Comparison of ENCODE assay signal across 17 cellular contexts in the genomic region with DNA sequence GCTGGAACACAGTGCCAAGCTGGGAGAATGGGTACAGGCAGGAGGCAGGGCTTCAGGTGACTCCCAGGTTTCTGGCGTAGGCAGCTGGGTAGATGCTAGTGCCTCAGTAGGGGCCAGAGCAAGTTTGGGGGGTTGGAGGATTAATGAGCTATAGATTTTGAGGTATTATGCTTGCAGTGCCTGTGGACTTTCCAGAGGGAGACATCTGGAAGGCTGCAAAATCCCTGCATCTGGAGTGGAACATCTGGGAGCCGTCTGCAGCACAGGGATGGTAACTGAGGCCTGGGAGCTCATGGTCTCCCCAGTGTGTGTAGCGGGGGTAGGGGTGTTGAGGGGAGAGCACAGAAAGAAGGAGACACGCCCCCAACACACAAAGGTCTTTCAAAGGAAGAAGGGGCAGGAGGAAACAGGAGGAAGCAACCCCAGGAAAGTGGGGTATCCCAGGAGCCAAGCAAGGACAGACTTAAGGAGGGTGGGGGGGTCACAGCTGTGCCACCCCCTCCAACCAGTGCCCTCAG. TPM values are rescaled to one million over a fixed set of nuclear protein-coding genes. Genes with fewer than 3 reads are reported as not detected.
DNase-seq lines count a peak whose midpoint lies in the region; ATAC-seq and TF ChIP-seq lines count a peak whose summit lies in the region.
"Had no signal": no experiment of that assay in that cellular context is flagged by ENCODE, and none has a peak within 500 bp of the region (broad histone marks: within the 10 kb centered on the region; RNA-seq: fewer than 3 reads in every experiment).

No MANE protein-coding gene starts in this region.

- CTCF ChIA-PET in IMR-90 (lab: Yijun Ruan, JAX) (interaction anchor here (1.2 to 4.3 kb wide), 5 partner anchors 13 to 534 kb away, joined by 3 to 23 read pairs (median 6); no protein-coding TSS in a partner anchor), PC-9 (lab: Charles Lee) (interaction anchor here (2.4 to 2.5 kb wide), 2 partner anchors 13 to 71 kb away, joined by 12 to 17 read pairs; no protein-coding TSS in a partner anchor)

- no TSS peak for BruUV-seq in IMR-90 (replicated peaks; lab: Mats Ljungman, UMichigan)
- no TSS peak for BruUV-seq in PC-9 (replicated peaks; lab: Mats Ljungman, UMichigan)

- H2BK20ac ChIP-seq in IMR-90 (ENCODE audit: low read depth, low read length): no peak overlapping the region

- H4K91ac ChIP-seq in IMR-90 (ENCODE audit: insufficient read depth, low read depth, low read length): no peak overlapping the region; the same call in 1 of the 2 replicates

- no peak overlapping the region for H4K5ac ChIP-seq in IMR-90 (ENCODE audit: low read depth, low read length)

- no peak overlapping the region for H2AFZ ChIP-seq in IMR-90 (replicated peaks; ENCODE audit: low read length, poor library complexity)
- H2AFZ ChIP-seq in PC-9: no peak overlapping the region

- H3K27ac Mint-ChIP-seq in endodermal cell (peak overlapping the region; percentile 84), nephron (peak overlapping the region; percentile 93 to 95 (median 93))
- H3K27ac Mint-ChIP-seq: memory B cell; stimulated activated memory B cell treated with anti-CD40 and anti-IgM and Interleukin-4, amounts not matched to agents 10 μg/mL and 1 μg/mL and 100 μg/mL, for 72 hours had no signal

- no peaks in the 10 kb centered on the region for H3K79me2 ChIP-seq in PC-9 (ENCODE audit: low read depth)

- peaks cover 25% of the 10 kb centered on the region for H3K4me1 Mint-ChIP-seq in endodermal cell
- H3K4me1 Mint-ChIP-seq in nephron: peaks cover 34% of the 10 kb centered on the region
- H3K4me1 Mint-ChIP-seq: memory B cell had no signal

- H4K20me1 ChIP-seq in IMR-90 (ENCODE audit: insufficient read depth, low read length) (no peaks in the 10 kb centered on the region; the same call in 1 of the 2 replicates), PC-9 (ENCODE audit: insufficient read depth) (no peaks in the 10 kb centered on the region)

- H3K4me2 ChIP-seq in IMR-90 (ENCODE audit: low read depth, low read length) (no peak overlapping the region), PC-9 (no peak overlapping the region)

- H3K9ac ChIP-seq in IMR-90 (ENCODE audit: low read depth, low read length): 0 out of 2 replicates have a peak overlapping the region, but pooled peaks have one; percentile 15
- H3K9ac ChIP-seq in endodermal cell (ENCODE audit: extremely low read depth, low read length, poor library complexity, severe bottlenecking): no peak overlapping the region

- no peak for TF ChIP-seq CTCF in IMR-90 (conservative IDR thresholded peaks at IDR 0.05; ENCODE audit: low read depth, low read length)
- no peak for TF ChIP-seq CTCF in endodermal cell (conservative IDR thresholded peaks at IDR 0.05)
- no peak for TF ChIP-seq CTCF in nephron (IDR thresholded peaks at IDR 0.05; ENCODE audit: unreplicated experiment in 3 of 3)
- TF ChIP-seq CTCF in PC-9 (conservative IDR thresholded peaks at IDR 0.05): no peak

- no peaks in the 10 kb centered on the region for H3K36me3 ChIP-seq in IMR-90 (ENCODE audit: control insufficient read depth, insufficient read depth, low read length)
- H3K36me3 ChIP-seq in endodermal cell (ENCODE audit: control insufficient read depth, insufficient read depth, low read length): no peaks in the 10 kb centered on the region
- no peaks in the 10 kb centered on the region for H3K36me3 ChIP-seq in MG63
- no peaks in the 10 kb centered on the region for H3K36me3 ChIP-seq in PC-9 (ENCODE audit: low read depth)

- H3K4me1 ChIP-seq in IMR-90 (ENCODE audit: control insufficient read depth, insufficient read depth, low read length) (peaks cover 2% of the 10 kb centered on the region; the same call in 1 of the 2 replicates), endodermal cell (ENCODE audit: control insufficient read depth, insufficient read depth, low read length) (no peaks in the 10 kb centered on the region), PC-9 (replicated peaks; ENCODE audit: insufficient read depth) (no peaks in the 10 kb centered on the region)

- H3K79me1 ChIP-seq in IMR-90 (ENCODE audit: low read depth in 1 of 2, low read length in 2 of 2): no peaks in the 10 kb centered on the region

- no peak overlapping the region for H3K4me3 Mint-ChIP-seq in endodermal cell
- peak overlapping the region; percentile 10 to 43 (median 33) for H3K4me3 Mint-ChIP-seq in nephron
- H3K4me3 Mint-ChIP-seq: activated naive CD8-positive, alpha-beta T cell treated with anti-CD3 and anti-CD28 coated beads, Interleukin-2, amount 10 ng/mL, durations not matched to agents 7 days and 5 days; central memory CD8-positive, alpha-beta T cell; memory B cell; stimulated activated memory B cell treated with anti-CD40 and anti-IgM and Interleukin-4, amounts not matched to agents 10 μg/mL and 1 μg/mL and 100 μg/mL, for 72 hours had no signal

- no peak for TF ChIP-seq POLR2A in IMR-90 (IDR thresholded peaks at IDR 0.05; ENCODE audit: low read depth, low read length)

- H3K27ac ChIP-seq in IMR-90 (ENCODE audit: insufficient read depth, low read length) (no peak overlapping the region), endodermal cell (ENCODE audit: low read depth, low read length) (no peak overlapping the region), PC-9 (no peak overlapping the region)

- intact Hi-C loops in IMR-90 (cut with micrococcal nuclease): loop anchor here (5.0 kb wide), 5 partner anchors 120 to 535 kb away; partner anchors contain the start of genes CMPK1 and STIL
- intact Hi-C loops in PC-9 (cut with micrococcal nuclease; ENCODE audit: unreplicated experiment): loop anchor here (5.0 kb wide), 1 partner anchor 245 kb away; the partner anchor contains the start of gene FOXD2

- H3K9me3 ChIP-seq in IMR-90 (ENCODE audit: control insufficient read depth, insufficient read depth, low read length) (no peaks in the 10 kb centered on the region), endodermal cell (ENCODE audit: control insufficient read depth, low read length) (no peaks in the 10 kb centered on the region), MG63 (no peaks in the 10 kb centered on the region), PC-9 (ENCODE audit: insufficient read depth, low read depth) (no peaks in the 10 kb centered on the region)

- no peak overlapping the region for H2BK15ac ChIP-seq in IMR-90 (ENCODE audit: low read depth, low read length)

- no peak overlapping the region for H2AK9ac ChIP-seq in IMR-90 (replicated peaks; ENCODE audit: low read depth, low read length, poor library complexity)

- dilution Hi-C loops in IMR-90 (cut with HindIII; ENCODE audit: low sequenced_read_pairs, unreplicated experiment): no loop called here

- no peaks in the 10 kb centered on the region for H3K9me1 ChIP-seq in IMR-90 (ENCODE audit: insufficient read depth, low read length)

- no peak overlapping the region for H3K14ac ChIP-seq in IMR-90 (replicated peaks; ENCODE audit: low read depth, low read length)

- in situ Hi-C loops in ACHN (cut with HindIII; ENCODE audit: low pct_ligation_motif_present, low pct_unique_long_range_greater_than_20kb, low sequenced_read_pairs) (no loop called here), IMR-90 (cut with MboI; ENCODE audit: low sequenced_read_pairs) (no loop called here)

- H3K27me3 Mint-ChIP-seq in endodermal cell (ENCODE audit: insufficient read depth) (peaks cover 20% of the 10 kb centered on the region), nephron (ENCODE audit: low read depth) (peaks cover 27% of the 10 kb centered on the region)

- no peak overlapping the region for H4K8ac ChIP-seq in IMR-90 (ENCODE audit: low read depth in 2 of 2, low read length in 2 of 2)

- no peak overlapping the region for H3K56ac ChIP-seq in IMR-90 (ENCODE audit: extremely low read depth, insufficient read depth, low read length)

- H3K23ac ChIP-seq in IMR-90 (ENCODE audit: low read depth, low read length): no peak overlapping the region

- no peak overlapping the region for H3K4me3 ChIP-seq in IMR-90 (ENCODE audit: insufficient read depth, low read depth, low read length)
- no peak overlapping the region for H3K4me3 ChIP-seq in endodermal cell (ENCODE audit: low read length)
- H3K4me3 ChIP-seq in MG63: no peak overlapping the region
- H3K4me3 ChIP-seq in PC-9: no peak overlapping the region

- peak; percentile 12 for DNase-seq in ACHN
- no peak for DNase-seq in IMR-90
- peak; percentile 42 for DNase-seq in endodermal cell
- no peak for DNase-seq in NCI-H446 (lab: John Stamatoyannopoulos, UW)
- DNase-seq in MG63: no peak
- no peak for DNase-seq in PC-9
- no peak for DNase-seq in hippocampal formation (lab: John Stamatoyannopoulos, UW)
- DNase-seq: activated naive CD8-positive, alpha-beta T cell treated with anti-CD3 and anti-CD28 coated beads, Interleukin-2, amount 10 ng/mL, durations not matched to agents 7 days and 5 days; NK-92 treated with Interleukin-12 subunit alpha and Interleukin-12 subunit beta, amount 100 ng/mL, for 24 hours; SIG-M5 had no signal

- H3K9me3 Mint-ChIP-seq in endodermal cell: no peaks in the 10 kb centered on the region
- H3K9me3 Mint-ChIP-seq in nephron: no peaks in the 10 kb centered on the region
- H3K9me3 Mint-ChIP-seq: activated naive CD8-positive, alpha-beta T cell treated with anti-CD3 and anti-CD28 coated beads, Interleukin-2, amount 10 ng/mL, durations not matched to agents 7 days and 5 days; central memory CD8-positive, alpha-beta T cell; memory B cell; stimulated activated memory B cell treated with anti-CD40 and anti-IgM and Interleukin-4, amounts not matched to agents 10 μg/mL and 1 μg/mL and 100 μg/mL, for 72 hours had no signal

- POLR2A ChIA-PET in IMR-90 (lab: Charles Lee; ENCODE audit: unreplicated experiment) (interaction anchor here (0.6 kb wide), 1 partner anchor 11 kb away, joined by 4 read pairs; no protein-coding TSS in a partner anchor), PC-9 (lab: Charles Lee; ENCODE audit: unreplicated experiment) (no interaction called here)

- H3K27me3 ChIP-seq in IMR-90 (ENCODE audit: control insufficient read depth, insufficient read depth, low read length) (peaks cover 8% of the 10 kb centered on the region), endodermal cell (ENCODE audit: control insufficient read depth, insufficient read depth, low read length, poor library complexity, severe bottlenecking) (peaks cover 4% of the 10 kb centered on the region), MG63 (no peaks in the 10 kb centered on the region), PC-9 (ENCODE audit: insufficient read depth, low read depth) (no peaks in the 10 kb centered on the region)

- ATAC-seq in IMR-90 (ENCODE audit: low read depth): no peak

- no peak overlapping the region for H2AK5ac ChIP-seq in IMR-90 (ENCODE audit: low read depth, low read length)

- H2BK5ac ChIP-seq in IMR-90 (ENCODE audit: low read depth, low read length, poor library complexity, severe bottlenecking): no peak overlapping the region

- TF ChIP-seq RAD21 in IMR-90 (IDR thresholded peaks at IDR 0.05; ENCODE audit: low read length): no peak

- no peak overlapping the region for H3K18ac ChIP-seq in IMR-90 (ENCODE audit: low read depth, low read length)

- H3F3A ChIP-seq in PC-9 (ENCODE audit: insufficient read depth, low read depth): no peaks in the 10 kb centered on the region

- no peaks in the 10 kb centered on the region for H3K9me2 ChIP-seq in PC-9 (ENCODE audit: insufficient read depth)

- H2BK120ac ChIP-seq in IMR-90 (ENCODE audit: low read depth, low read length): no peak overlapping the region

- no peaks in the 10 kb centered on the region for H3K36me3 Mint-ChIP-seq in endodermal cell (ENCODE audit: low read depth)
- no peaks in the 10 kb centered on the region for H3K36me3 Mint-ChIP-seq in nephron (ENCODE audit: low read depth)
- H3K36me3 Mint-ChIP-seq: activated naive CD8-positive, alpha-beta T cell treated with anti-CD3 and anti-CD28 coated beads, Interleukin-2, amount 10 ng/mL, durations not matched to agents 7 days and 5 days; memory B cell; stimulated activated memory B cell treated with anti-CD40 and anti-IgM and Interleukin-4, amounts not matched to agents 10 μg/mL and 1 μg/mL and 100 μg/mL, for 72 hours had no signal

- 67% methylated on average over 1 of the region's 4 CpGs; no CpG with 5 or more reads in 1 of the 2 experiments for whole genome bisulfite sequencing in IMR-90 (ENCODE audit: extremely low coverage in 2 of 2, insufficient read length in 1 of 2), 2 experiments
- WGBS in endodermal cell (ENCODE audit: insufficient coverage in 1 of 2, insufficient read length in 1 of 2), 2 experiments: 89 to 90% methylated on average over 3 to 4 of the region's 4 CpGs

- no peak overlapping the region for H3K4ac ChIP-seq in IMR-90 (ENCODE audit: low read depth, low read length)

RNA-seq across cellular contexts. Expression of gene PDZK1IP1, which starts 2.2 kb away (rescaled TPM):
- total RNA-seq in IMR-90 (2012; rRNA removed) (not detected in 2 replicates), endodermal cell (not detected), PC-9 (2021) (6.2 and 8.5 TPM in 2 replicates)
- not detected in 2 replicates for polyA plus RNA-seq in IMR-90 (2012; rRNA removed)
- not detected in 2 replicates for polyA plus RNA-seq in IMR-90 (2012; cell fraction: cytosol; rRNA removed)
- not detected in 2 replicates for polyA plus RNA-seq in IMR-90 (2012; cell fraction: nucleus; rRNA removed; ENCODE audit: low replicate concordance)
- polyA plus RNA-seq in endodermal cell (2013, experiment 1 of 2): not detected
- not detected for polyA plus RNA-seq in endodermal cell (2013, experiment 2 of 2)
- not detected in 2 replicates for total RNA-seq in MG63 (2014; rRNA removed; shearing (Covaris generic); ENCODE audit: low replicate concordance)
- total RNA-seq: activated naive CD8-positive, alpha-beta T cell treated with anti-CD3 and anti-CD28 coated beads, Interleukin-2, amount 10 ng/mL, durations not matched to agents 7 days and 5 days; frontal cortex; osteoblast; urinary bladder had no signal

RNA-seq across cellular contexts. Expression of gene TAL1, which starts 40.0 kb away (rescaled TPM):
- total RNA-seq in IMR-90 (2012; rRNA removed): not detected in 2 replicates
- not detected in 2 replicates for polyA plus RNA-seq in IMR-90 (2012; rRNA removed)
- polyA plus RNA-seq in IMR-90 (2012; cell fraction: cytosol; rRNA removed): not detected in 2 replicates
- not detected in 2 replicates for polyA plus RNA-seq in IMR-90 (2012; cell fraction: nucleus; rRNA removed; ENCODE audit: low replicate concordance)
- under 1 TPM in 1 of 2 donors, not detected in 1; 0.04 TPM for total RNA-seq in endodermal cell
- polyA plus RNA-seq in endodermal cell (2013, experiment 1 of 2): 0.14 TPM
- 0.04 TPM for polyA plus RNA-seq in endodermal cell (2013, experiment 2 of 2)
- total RNA-seq in MG63 (2014; rRNA removed; shearing (Covaris generic); ENCODE audit: low replicate concordance): not detected in 2 replicates
- total RNA-seq in PC-9 (2021): not detected in 2 replicates
- total RNA-seq: activated naive CD8-positive, alpha-beta T cell treated with anti-CD3 and anti-CD28 coated beads, Interleukin-2, amount 10 ng/mL, durations not matched to agents 7 days and 5 days; osteoblast had no signal

RNA-seq across cellular contexts. Expression of gene CYP4A22, which starts 54.8 kb away (rescaled TPM):
- total RNA-seq in IMR-90 (2012; rRNA removed): not detected in 2 replicates
- polyA plus RNA-seq in IMR-90 (2012; rRNA removed): not detected in 2 replicates
- polyA plus RNA-seq in IMR-90 (2012; cell fraction: cytosol; rRNA removed): not detected in 2 replicates
- polyA plus RNA-seq in IMR-90 (2012; cell fraction: nucleus; rRNA removed; ENCODE audit: low replicate concordance): not detected in 2 replicates
- under 1 TPM in 1 of 2 donors, not detected in 1; 0.35 TPM for total RNA-seq in endodermal cell
- not detected for polyA plus RNA-seq in endodermal cell (2013, experiment 1 of 2)
- not detected for polyA plus RNA-seq in endodermal cell (2013, experiment 2 of 2)
- total RNA-seq in MG63 (2014; rRNA removed; shearing (Covaris generic); ENCODE audit: low replicate concordance): not detected in 2 replicates
- total RNA-seq in PC-9 (2021): not detected in 2 replicates
- total RNA-seq: activated naive CD8-positive, alpha-beta T cell treated with anti-CD3 and anti-CD28 coated beads, Interleukin-2, amount 10 ng/mL, durations not matched to agents 7 days and 5 days; frontal cortex; osteoblast; urinary bladder had no signal
- polyA plus RNA-seq: urinary bladder had no signal

Comparison
In these comparisons a context has a peak if more than half of its experiments do, and no peak if none do; other contexts are left out.
1. DNase-seq: peak in ACHN (single experiment) and endodermal cell (single experiment); none in IMR-90 (single experiment), NCI-H446 (0 of 2), MG63 (single experiment), PC-9 (0 of 2) and hippocampal formation (0 of 2).